In genomic region chr6:3356824-3357420, GRCh38 we compare ENCODE assay signal across 1 cellular context.
TF ChIP-seq lines count a peak whose summit lies in the region.

No MANE protein-coding gene starts in this region.

TF ChIP-seq in GM12878, 131 proteins besides CTCF, POLR2A, EP300 and RAD21 (continued from another document):
- TF ChIP-seq PRDM15 (CRISPR knock-in tag; IDR thresholded peaks at IDR 0.05) (no peak), STAT1 (conservative IDR thresholded peaks at IDR 0.05) (no peak), CHD1 (IDR thresholded peaks at IDR 0.05; ENCODE audit: low read depth, low read length) (no peak), IRF3 (IDR thresholded peaks at IDR 0.05) (no peak), BMI1 (IDR thresholded peaks at IDR 0.05; ENCODE audit: borderline replicate concordance) (no peak), MTA2 (IDR thresholded peaks at IDR 0.05; ENCODE audit: low read depth) (no peak), JUND (IDR thresholded peaks at IDR 0.05; ENCODE audit: low read depth, low read length) (no peak), SIN3A (IDR thresholded peaks at IDR 0.05; ENCODE audit: low read depth, low read length) (no peak), SUZ12 (IDR thresholded peaks at IDR 0.05; ENCODE audit: unreplicated experiment) (no peak), SPI1 (IDR thresholded peaks at IDR 0.05; ENCODE audit: borderline replicate concordance, insufficient read depth, low read depth, low read length) (no peak), IRF4 (IDR thresholded peaks at IDR 0.05; ENCODE audit: low read depth, low read length) (no peak), EED (IDR thresholded peaks at IDR 0.05; ENCODE audit: low read depth) (no peak), CBX5 (IDR thresholded peaks at IDR 0.05; ENCODE audit: low read depth) (no peak), ATF7 (IDR thresholded peaks at IDR 0.05; ENCODE audit: low read depth) (no peak), RB1 (IDR thresholded peaks at IDR 0.05; ENCODE audit: borderline replicate concordance) (no peak), NFYA (IDR thresholded peaks at IDR 0.05; ENCODE audit: borderline replicate concordance, low read depth, low read length) (no peak), MYB (IDR thresholded peaks at IDR 0.05; ENCODE audit: borderline replicate concordance, low read depth, low read length) (no peak)
